14 cellular contexts compared by ENCODE assay signal in genomic region chr5:100232730-100233129, GRCh38.
DNase-seq lines count a peak whose midpoint lies in the region; ATAC-seq lines count a peak whose summit lies in the region.
"Had no signal": no experiment of that assay in that cellular context is flagged by ENCODE, and none has a peak within 500 bp of the region (broad histone marks: within the 10 kb centered on the region; RNA-seq: fewer than 3 reads in every experiment).

No MANE protein-coding gene starts in this region.

- peak; percentile 26 for DNase-seq in NCI-H1105 treated with DMSO at 0.1 percent for 48 hours (lab: John Stamatoyannopoulos, UW)
- DNase-seq in NCI-H1105 (lab: John Stamatoyannopoulos, UW) = no peak
- DNase-seq in NCI-H146 treated with DMSO at 0.1 percent for 48 hours (lab: John Stamatoyannopoulos, UW; ENCODE audit: unreplicated experiment) = peak; percentile 6
- DNase-seq in NCI-H69 (lab: John Stamatoyannopoulos, UW) = peak; percentile 14
- peak; percentile 59 for DNase-seq in left kidney (ENCODE audit: low read depth, low spot score)
- DNase-seq: CD8-positive, alpha-beta T cell; GDM1; NCI-H1930; NK-92 treated with Interleukin-12 subunit alpha and Interleukin-12 subunit beta, amount 100 ng/mL, for 24 hours; T-helper 17 cell had no signal

- ATAC-seq in HG03571 (IDR thresholded peaks at IDR 0.05; ENCODE audit: unreplicated experiment) (no peak), HG02642 (IDR thresholded peaks at IDR 0.05; ENCODE audit: poor library complexity, unreplicated experiment) (no peak)
- ATAC-seq: CD8-positive, alpha-beta T cell; GM12878; HCT116; T-helper 17 cell had no signal
